ENCODE assay signal across 17 cellular contexts in the genomic region with DNA sequence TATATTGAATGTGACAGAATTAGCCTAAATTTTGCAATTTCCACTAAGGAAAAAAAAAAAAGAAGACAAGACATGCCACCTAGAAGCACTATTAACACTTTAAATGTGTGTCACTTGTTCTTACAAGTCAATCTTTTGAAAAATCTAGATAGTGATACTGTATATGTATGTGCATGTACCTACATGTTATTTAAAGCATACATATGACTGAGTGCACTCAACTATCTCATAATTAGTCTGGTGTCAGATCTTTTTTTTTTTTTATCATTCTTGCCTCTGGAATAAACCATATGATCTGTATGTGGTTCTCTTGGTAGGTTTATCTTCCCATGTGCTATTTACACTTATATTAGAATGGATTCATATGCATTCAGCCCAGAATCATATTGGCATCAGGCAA.
"Had no signal": no experiment of that assay in that cellular context is flagged by ENCODE, and none has a peak within 500 bp of the region (broad histone marks: within the 10 kb centered on the region; RNA-seq: fewer than 3 reads in every experiment).

No MANE protein-coding gene starts in this region.

- H3K79me2 ChIP-seq: parathyroid adenoma had no signal

- H3K27me3 ChIP-seq: esophagus squamous epithelium, neutrophil, tibial nerve, uterus had no signal

- H2AFZ ChIP-seq: parathyroid adenoma had no signal

- H3K27ac Mint-ChIP-seq: activated CD8-positive, alpha-beta memory T cell treated with anti-CD3 and anti-CD28 coated beads, Interleukin-2, amount 10 ng/mL, durations not matched to agents 7 days and 5 days; stimulated activated effector memory CD8-positive, alpha-beta T cell treated with anti-CD3 and anti-CD28 coated beads, Interleukin-12 subunit alpha, Interleukin-12 subunit beta, amount 100 ng/mL, for 72 hours; T-helper 2 cell treated with Interferon-gamma antibody and Interleukin-4, amounts not matched to agents 5 μg/mL and 100 μg/mL, for 36 hours had no signal

- H3K27me3 Mint-ChIP-seq: activated CD8-positive, alpha-beta memory T cell treated with anti-CD3 and anti-CD28 coated beads, Interleukin-2, amount 10 ng/mL, durations not matched to agents 7 days and 5 days had no signal

- H3K9me3 ChIP-seq: esophagus squamous epithelium, left ventricle myocardium inferior, neutrophil, tibial nerve, uterus had no signal

- H3K36me3 Mint-ChIP-seq: natural killer cell; stimulated activated effector memory CD8-positive, alpha-beta T cell treated with anti-CD3 and anti-CD28 coated beads, Interleukin-12 subunit alpha, Interleukin-12 subunit beta, amount 100 ng/mL, for 72 hours had no signal

- H3K9me3 Mint-ChIP-seq: natural killer cell; stimulated activated effector memory CD8-positive, alpha-beta T cell treated with anti-CD3 and anti-CD28 coated beads, Interleukin-12 subunit alpha, Interleukin-12 subunit beta, amount 100 ng/mL, for 72 hours had no signal

- H3K9ac ChIP-seq: parathyroid adenoma had no signal

- DNase-seq: activated CD4-positive, alpha-beta T cell treated with anti-CD3 and anti-CD28 coated beads, Interleukin-2, amount 50 U/mL, for 1 hour; activated CD4-positive, CD25-positive, alpha-beta regulatory T cell; activated CD8-positive, alpha-beta memory T cell treated with anti-CD3 and anti-CD28 coated beads, Interleukin-2, amount 10 ng/mL, durations not matched to agents 7 days and 5 days; activated gamma-delta T cell treated with Interleukin-2 at 50 U/mL for 16 hours; activated T-cell treated with anti-CD3 and anti-CD28 coated beads, Interleukin-2, amount 50 U/mL, for 48 hours; esophagus squamous epithelium; glutamatergic neuron; hypothalamus; left ventricle myocardium inferior; natural killer cell; SW 1271; uterus had no signal

- H3K4me3 ChIP-seq: esophagus squamous epithelium, left ventricle myocardium inferior, tibial nerve, uterus had no signal

- H3K4me3 Mint-ChIP-seq: activated CD8-positive, alpha-beta memory T cell treated with anti-CD3 and anti-CD28 coated beads, Interleukin-2, amount 10 ng/mL, durations not matched to agents 7 days and 5 days; natural killer cell; stimulated activated effector memory CD8-positive, alpha-beta T cell treated with anti-CD3 and anti-CD28 coated beads, Interleukin-12 subunit alpha, Interleukin-12 subunit beta, amount 100 ng/mL, for 72 hours; T-helper 2 cell treated with Interferon-gamma antibody and Interleukin-4, amounts not matched to agents 5 μg/mL and 100 μg/mL, for 36 hours had no signal

- ATAC-seq: activated CD8-positive, alpha-beta memory T cell treated with anti-CD3 and anti-CD28 coated beads, Interleukin-2, amount 10 ng/mL, durations not matched to agents 7 days and 5 days; natural killer cell; stimulated activated effector memory CD8-positive, alpha-beta T cell treated with anti-CD3 and anti-CD28 coated beads, Interleukin-12 subunit alpha, Interleukin-12 subunit beta, amount 100 ng/mL, for 72 hours had no signal

- H3K4me1 ChIP-seq: parathyroid adenoma had no signal

- H3K27ac ChIP-seq: esophagus squamous epithelium, left ventricle myocardium inferior, neutrophil, parathyroid adenoma, tibial nerve, uterus had no signal

- H3K36me3 ChIP-seq: esophagus squamous epithelium, left ventricle myocardium inferior, neutrophil, uterus had no signal
